20 cellular contexts compared by ENCODE assay signal in genomic region chr20:21798384-21798783, GRCh38.
"Had no signal": no experiment of that assay in that cellular context is flagged by ENCODE, and none has a peak within 500 bp of the region (broad histone marks: within the 10 kb centered on the region; RNA-seq: fewer than 3 reads in every experiment).

No MANE protein-coding gene starts in this region.

- DNase-seq: Karpas-422, KG1, MG63, NCI-H1092, NCI-H1105 treated with DMSO at 0.1 percent for 48 hours, NCI-H1417 treated with DMSO at 0.1 percent for 48 hours, NCI-H146, NCI-H1694 treated with DMSO at 0.1 percent for 48 hours, NCI-H1930, NCI-H2081, NCI-H2107, NCI-H2227 treated with DMSO at 0.1 percent for 48 hours, NCI-H524, NCI-H526 treated with DMSO at 0.1 percent for 48 hours, NCI-H774, Right ventricle myocardium superior, RPMI8226, SIG-M5 had no signal

- H3K27ac ChIP-seq: SJSA1, SK-N-MC had no signal

- H3K9me3 ChIP-seq: MG63, SJSA1 had no signal

- H3K4me1 ChIP-seq: SJSA1 had no signal

- H3K27me3 ChIP-seq: MG63, SJSA1 had no signal

- H3K36me3 ChIP-seq: MG63, SJSA1 had no signal

- H3K4me3 ChIP-seq: MG63, SJSA1, SK-N-MC had no signal
